ENCODE assay signal across 16 cellular contexts in the genomic region with DNA sequence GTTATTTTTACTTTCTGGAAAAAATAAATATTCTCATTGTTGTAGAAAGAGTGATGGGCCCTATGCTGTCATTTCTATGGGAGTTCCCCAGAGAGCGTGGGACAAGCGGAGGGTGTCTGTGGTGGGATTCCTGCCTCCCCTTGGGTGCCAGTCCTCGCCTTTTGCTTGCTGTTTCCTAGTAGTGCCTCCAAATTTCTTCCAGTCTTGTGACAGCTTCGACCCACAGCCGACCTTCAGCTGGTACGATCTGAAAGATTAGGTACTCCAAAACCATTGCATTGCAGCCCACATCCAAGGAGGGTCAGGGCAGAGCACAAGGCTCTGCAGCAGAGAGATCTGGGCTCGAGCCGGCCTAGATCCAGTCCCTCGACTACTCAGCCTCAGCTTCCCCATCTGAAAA. TPM values are rescaled to one million over a fixed set of nuclear protein-coding genes. Genes with fewer than 3 reads are reported as not detected.
"Had no signal": no experiment of that assay in that cellular context is flagged by ENCODE, and none has a peak within 500 bp of the region (broad histone marks: within the 10 kb centered on the region; RNA-seq: fewer than 3 reads in every experiment).

No MANE protein-coding gene starts in this region.

- H3K4me1 Mint-ChIP-seq: activated T-helper 17 cell treated with anti-CD3 and anti-CD28 coated beads, Interleukin-2, amount 50 U/mL, for 72 hours; stimulated activated effector memory CD8-positive, alpha-beta T cell treated with anti-CD3 and anti-CD28 coated beads, Interleukin-12 subunit alpha, Interleukin-12 subunit beta, amount 100 ng/mL, for 72 hours had no signal

- H3K27ac ChIP-seq: heart right ventricle, neural progenitor cell had no signal

- H3K9me3 ChIP-seq: heart right ventricle, ovary, SJCRH30 had no signal

- H3K27me3 Mint-ChIP-seq: activated CD4-positive, alpha-beta memory T cell treated with anti-CD3 and anti-CD28 coated beads for 36 hours had no signal

- DNase-seq: activated CD4-positive, alpha-beta memory T cell treated with anti-CD3 and anti-CD28 coated beads for 36 hours; activated CD4-positive, alpha-beta T cell treated with anti-CD3 and anti-CD28 coated beads for 1 hour; effector memory CD4-positive, alpha-beta T cell; heart right ventricle; SJCRH30; SW 1271; T-helper 9 cell had no signal

- H3K36me3 ChIP-seq: neural progenitor cell, ovary had no signal

- ATAC-seq: activated naive CD4-positive, alpha-beta T cell treated with anti-CD3 and anti-CD28 coated beads, Interleukin-2, amount 50 U/mL, for 72 hours; activated T-helper 17 cell treated with anti-CD3 and anti-CD28 coated beads, Interleukin-2, amount 50 U/mL, for 72 hours; stimulated activated effector memory CD8-positive, alpha-beta T cell treated with anti-CD3 and anti-CD28 coated beads, Interleukin-12 subunit alpha, Interleukin-12 subunit beta, amount 100 ng/mL, for 72 hours had no signal

- H3K4me3 ChIP-seq: heart right ventricle, neural progenitor cell, ovary, SJCRH30, skin epidermis had no signal

- H3K36me3 Mint-ChIP-seq: activated CD4-positive, alpha-beta memory T cell treated with anti-CD3 and anti-CD28 coated beads for 36 hours; activated naive CD4-positive, alpha-beta T cell treated with anti-CD3 and anti-CD28 coated beads, Interleukin-2, amount 50 U/mL, for 72 hours; stimulated activated effector memory CD8-positive, alpha-beta T cell treated with anti-CD3 and anti-CD28 coated beads, Interleukin-12 subunit alpha, Interleukin-12 subunit beta, amount 100 ng/mL, for 72 hours had no signal

- H3K27ac Mint-ChIP-seq: activated CD4-positive, alpha-beta memory T cell treated with anti-CD3 and anti-CD28 coated beads for 36 hours; activated naive CD4-positive, alpha-beta T cell treated with anti-CD3 and anti-CD28 coated beads, Interleukin-2, amount 50 U/mL, for 72 hours; activated T-helper 17 cell treated with anti-CD3 and anti-CD28 coated beads, Interleukin-2, amount 50 U/mL, for 72 hours; neural progenitor cell; stimulated activated effector memory CD8-positive, alpha-beta T cell treated with anti-CD3 and anti-CD28 coated beads, Interleukin-12 subunit alpha, Interleukin-12 subunit beta, amount 100 ng/mL, for 72 hours had no signal

- H3K27me3 ChIP-seq: heart right ventricle, neural progenitor cell, ovary, SJCRH30 had no signal

- H3K4me3 Mint-ChIP-seq: activated CD4-positive, alpha-beta memory T cell treated with anti-CD3 and anti-CD28 coated beads for 36 hours; activated T-helper 17 cell treated with anti-CD3 and anti-CD28 coated beads, Interleukin-2, amount 50 U/mL, for 72 hours; neural progenitor cell; stimulated activated effector memory CD8-positive, alpha-beta T cell treated with anti-CD3 and anti-CD28 coated beads, Interleukin-12 subunit alpha, Interleukin-12 subunit beta, amount 100 ng/mL, for 72 hours had no signal

- H3K9me3 Mint-ChIP-seq: activated CD4-positive, alpha-beta memory T cell treated with anti-CD3 and anti-CD28 coated beads for 36 hours; activated naive CD4-positive, alpha-beta T cell treated with anti-CD3 and anti-CD28 coated beads, Interleukin-2, amount 50 U/mL, for 72 hours; activated T-helper 17 cell treated with anti-CD3 and anti-CD28 coated beads, Interleukin-2, amount 50 U/mL, for 72 hours; neural progenitor cell; stimulated activated effector memory CD8-positive, alpha-beta T cell treated with anti-CD3 and anti-CD28 coated beads, Interleukin-12 subunit alpha, Interleukin-12 subunit beta, amount 100 ng/mL, for 72 hours had no signal

RNA-seq across cellular contexts. Expression of a gene that starts 58.9 kb away (rescaled TPM):
- total RNA-seq: activated CD4-positive, alpha-beta memory T cell treated with anti-CD3 and anti-CD28 coated beads for 36 hours; activated T-helper 17 cell treated with anti-CD3 and anti-CD28 coated beads, Interleukin-2, amount 50 U/mL, for 72 hours; bronchial epithelial cell had no signal
- polyA plus RNA-seq: fibroblast of lung, keratinocyte had no signal
